7 cellular contexts compared by ENCODE assay signal in the genomic region with DNA sequence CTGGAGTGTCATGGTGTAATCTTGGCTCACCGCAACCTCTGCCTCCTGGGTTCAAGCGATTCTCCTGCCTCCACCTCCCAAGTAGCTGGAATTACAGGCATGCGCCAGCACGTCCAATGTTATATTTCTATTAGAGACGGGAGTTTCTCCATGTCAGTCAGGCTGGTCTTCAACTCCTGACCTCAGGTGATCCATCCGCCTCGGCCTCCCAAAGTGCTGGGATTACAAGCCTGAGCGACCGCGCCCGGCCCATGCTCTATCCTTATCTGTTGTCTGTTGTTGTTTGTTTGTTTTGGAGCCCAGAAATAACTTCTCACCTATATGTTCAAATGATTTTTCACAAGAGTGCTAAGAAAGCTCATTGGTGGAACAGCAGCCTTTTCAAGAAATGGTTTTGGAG. TPM values are rescaled to one million over a fixed set of nuclear protein-coding genes. Genes with fewer than 3 reads are reported as not detected.
"Had no signal": no experiment of that assay in that cellular context is flagged by ENCODE, and none has a peak within 500 bp of the region (broad histone marks: within the 10 kb centered on the region; RNA-seq: fewer than 3 reads in every experiment).

No MANE protein-coding gene starts in this region.

RNA-seq across cellular contexts. Expression of gene KRTAP5-11, which starts 40.6 kb away (rescaled TPM):
- total RNA-seq: GM23248, GM23338, H1, H4, H7, H9, HFFc6 had no signal
- polyA plus RNA-seq: GM23248, GM23338, H1 had no signal

RNA-seq across cellular contexts. Expression of gene KRTAP5-10, which starts 57.9 kb away (rescaled TPM):
- total RNA-seq: GM23248, GM23338, H1, H4, H9, HFFc6 had no signal
- polyA plus RNA-seq: GM23248, GM23338 had no signal
